In genomic region chr2:59734743-59735142, GRCh38 we compare ENCODE assay signal across 12 cellular contexts.
"Had no signal": no experiment of that assay in that cellular context is flagged by ENCODE, and none has a peak within 500 bp of the region (broad histone marks: within the 10 kb centered on the region; RNA-seq: fewer than 3 reads in every experiment).

No MANE protein-coding gene starts in this region.

- H3K27me3 ChIP-seq: esophagus muscularis mucosa, hepatocyte, tibial artery had no signal

- ATAC-seq: stimulated activated naive CD8-positive, alpha-beta T cell treated with anti-CD3 and anti-CD28 coated beads, Interleukin-15, Interleukin-2, amounts not matched to agents 100 U/mL and 50 U/mL, for 24 hours had no signal

- DNase-seq: activated CD4-positive, alpha-beta T cell treated with anti-CD3 and anti-CD28 coated beads, Interleukin-2, amount 50 U/mL, for 48 hours; activated gamma-delta T cell treated with Interleukin-2 at 50 U/mL for 16 hours; effector CD8-positive, alpha-beta T cell; midbrain; occipital lobe; posterior cingulate gyrus; stimulated activated naive CD8-positive, alpha-beta T cell treated with anti-CD3 and anti-CD28 coated beads, Interleukin-15, Interleukin-2, amounts not matched to agents 100 U/mL and 50 U/mL, for 24 hours; substantia nigra; tibial artery had no signal

- H3K4me3 ChIP-seq: esophagus muscularis mucosa, hepatocyte, tibial artery had no signal

- H3K27ac ChIP-seq: esophagus muscularis mucosa, hepatocyte, tibial artery, VCaP had no signal

- H3K36me3 ChIP-seq: esophagus muscularis mucosa, tibial artery had no signal

- H3K9me3 ChIP-seq: esophagus muscularis mucosa, tibial artery had no signal

- H3K4me1 ChIP-seq: esophagus muscularis mucosa, tibial artery had no signal
